1 cellular context compared by ENCODE assay signal in the genomic region with DNA sequence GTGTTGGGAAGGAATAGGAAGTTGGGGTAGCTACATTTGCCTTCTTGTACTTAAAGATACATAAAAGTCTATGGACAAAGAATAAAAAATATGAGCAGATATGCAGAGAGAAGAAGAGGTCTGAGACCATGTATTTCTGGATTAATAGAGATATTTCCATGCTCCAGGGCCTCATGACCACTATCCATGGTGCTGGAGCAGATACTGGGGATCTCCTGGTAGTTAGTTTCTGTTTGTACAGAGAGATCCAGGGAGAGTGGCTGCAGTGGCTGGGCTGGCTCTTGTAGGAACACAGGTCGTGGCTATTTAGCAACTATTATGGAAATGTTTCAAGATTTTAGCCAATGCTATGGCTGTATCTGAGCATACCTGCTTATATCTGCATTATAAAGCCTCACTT.
TF ChIP-seq lines count a peak whose summit lies in the region.

No MANE protein-coding gene starts in this region.

TF ChIP-seq in HEK293, 187 proteins besides CTCF, POLR2A, EP300 and RAD21 (continued from another document):
- TF ChIP-seq, protein P1, sequence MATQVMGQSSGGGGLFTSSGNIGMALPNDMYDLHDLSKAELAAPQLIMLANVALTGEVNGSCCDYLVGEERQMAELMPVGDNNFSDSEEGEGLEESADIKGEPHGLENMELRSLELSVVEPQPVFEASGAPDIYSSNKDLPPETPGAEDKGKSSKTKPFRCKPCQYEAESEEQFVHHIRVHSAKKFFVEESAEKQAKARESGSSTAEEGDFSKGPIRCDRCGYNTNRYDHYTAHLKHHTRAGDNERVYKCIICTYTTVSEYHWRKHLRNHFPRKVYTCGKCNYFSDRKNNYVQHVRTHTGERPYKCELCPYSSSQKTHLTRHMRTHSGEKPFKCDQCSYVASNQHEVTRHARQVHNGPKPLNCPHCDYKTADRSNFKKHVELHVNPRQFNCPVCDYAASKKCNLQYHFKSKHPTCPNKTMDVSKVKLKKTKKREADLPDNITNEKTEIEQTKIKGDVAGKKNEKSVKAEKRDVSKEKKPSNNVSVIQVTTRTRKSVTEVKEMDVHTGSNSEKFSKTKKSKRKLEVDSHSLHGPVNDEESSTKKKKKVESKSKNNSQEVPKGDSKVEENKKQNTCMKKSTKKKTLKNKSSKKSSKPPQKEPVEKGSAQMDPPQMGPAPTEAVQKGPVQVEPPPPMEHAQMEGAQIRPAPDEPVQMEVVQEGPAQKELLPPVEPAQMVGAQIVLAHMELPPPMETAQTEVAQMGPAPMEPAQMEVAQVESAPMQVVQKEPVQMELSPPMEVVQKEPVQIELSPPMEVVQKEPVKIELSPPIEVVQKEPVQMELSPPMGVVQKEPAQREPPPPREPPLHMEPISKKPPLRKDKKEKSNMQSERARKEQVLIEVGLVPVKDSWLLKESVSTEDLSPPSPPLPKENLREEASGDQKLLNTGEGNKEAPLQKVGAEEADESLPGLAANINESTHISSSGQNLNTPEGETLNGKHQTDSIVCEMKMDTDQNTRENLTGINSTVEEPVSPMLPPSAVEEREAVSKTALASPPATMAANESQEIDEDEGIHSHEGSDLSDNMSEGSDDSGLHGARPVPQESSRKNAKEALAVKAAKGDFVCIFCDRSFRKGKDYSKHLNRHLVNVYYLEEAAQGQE (tag by site-specific recombination; IDR thresholded peaks at IDR 0.05): peak; percentile 95
